1 cellular context compared by ENCODE assay signal in genomic region chr1:152035406-152036315, GRCh38.
TF ChIP-seq lines count a peak whose summit lies in the region.

No MANE protein-coding gene starts in this region.

TF ChIP-seq in IMR-90, 13 proteins besides CTCF, POLR2A, EP300 and RAD21 (continued from another document):
- no peak; the same call in 1 of the 2 replicates for TF ChIP-seq CHD1 (IDR thresholded peaks at IDR 0.05; ENCODE audit: low read depth, low read length)
- no peak for TF ChIP-seq MAFK (IDR thresholded peaks at IDR 0.05; ENCODE audit: low read depth, low read length)
- TF ChIP-seq, protein P1, sequence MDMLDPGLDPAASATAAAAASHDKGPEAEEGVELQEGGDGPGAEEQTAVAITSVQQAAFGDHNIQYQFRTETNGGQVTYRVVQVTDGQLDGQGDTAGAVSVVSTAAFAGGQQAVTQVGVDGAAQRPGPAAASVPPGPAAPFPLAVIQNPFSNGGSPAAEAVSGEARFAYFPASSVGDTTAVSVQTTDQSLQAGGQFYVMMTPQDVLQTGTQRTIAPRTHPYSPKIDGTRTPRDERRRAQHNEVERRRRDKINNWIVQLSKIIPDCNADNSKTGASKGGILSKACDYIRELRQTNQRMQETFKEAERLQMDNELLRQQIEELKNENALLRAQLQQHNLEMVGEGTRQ (IDR thresholded peaks at IDR 0.05; ENCODE audit: low read depth, low read length), result no peak
- no peak for TF ChIP-seq FOS (IDR thresholded peaks at IDR 0.05; ENCODE audit: low read depth, low read length)
- no peak for TF ChIP-seq NFE2L2 (IDR thresholded peaks at IDR 0.05; ENCODE audit: low read depth, low read length)
- TF ChIP-seq MXI1 (IDR thresholded peaks at IDR 0.05; ENCODE audit: borderline replicate concordance, low read depth, low read length), result no peak
- TF ChIP-seq MAZ (IDR thresholded peaks at IDR 0.05; ENCODE audit: borderline replicate concordance, low read depth, low read length), result no peak
- TF ChIP-seq ELK1 (IDR thresholded peaks at IDR 0.05; ENCODE audit: borderline replicate concordance, low read depth, low read length), result no peak
- TF ChIP-seq CEBPB (IDR thresholded peaks at IDR 0.05; ENCODE audit: low read depth, low read length), result no peak
